Comparison of ENCODE assay signal across 8 cellular contexts in genomic region chr7:158431941-158432347, GRCh38.
DNase-seq lines count a peak whose midpoint lies in the region; ATAC-seq and TF ChIP-seq lines count a peak whose summit lies in the region.

No MANE protein-coding gene starts in this region.

- H3K27me3 ChIP-seq in muscle layer of colon (ENCODE audit: control insufficient read depth in 1 of 2, insufficient read depth in 2 of 2, low read length in 2 of 2) (no peaks in the 10 kb centered on the region), A673 (replicated peaks; ENCODE audit: insufficient read depth, low read depth, low read length, poor library complexity) (peaks cover 30% of the 10 kb centered on the region)

- TF ChIP-seq CTCF in chondrocyte (IDR thresholded peaks at IDR 0.05): no peak
- no peak for TF ChIP-seq CTCF in A673 (conservative IDR thresholded peaks at IDR 0.05; ENCODE audit: low read depth, low read length)
- no peak for TF ChIP-seq CTCF in GM20000 (IDR thresholded peaks at IDR 0.05; ENCODE audit: extremely low read depth, missing control alignments)

- peaks cover 45% of the 10 kb centered on the region for H3K27me3 Mint-ChIP-seq in stimulated activated naive CD8-positive, alpha-beta T cell treated with anti-CD3 and anti-CD28 coated beads, Interleukin-15, amount 100 ng/mL, for 72 hours
- H3K27me3 Mint-ChIP-seq in chondrocyte (ENCODE audit: low read depth): peaks cover 5% of the 10 kb centered on the region
- peaks cover 5% of the 10 kb centered on the region for H3K27me3 Mint-ChIP-seq in activated T-cell treated with anti-CD3 and anti-CD28 coated beads, Interleukin-2, amount 50 U/mL, for 4 hours (ENCODE audit: low read depth)

- H3K36me3 ChIP-seq in muscle layer of colon (ENCODE audit: insufficient read depth, low read length) (no peaks in the 10 kb centered on the region), A673 (ENCODE audit: insufficient read depth, low read length, poor library complexity, severe bottlenecking) (no peaks in the 10 kb centered on the region)

- H3K4me3 Mint-ChIP-seq in stimulated activated naive CD8-positive, alpha-beta T cell treated with anti-CD3 and anti-CD28 coated beads, Interleukin-15, amount 100 ng/mL, for 72 hours: no peak overlapping the region
- no peak overlapping the region for H3K4me3 Mint-ChIP-seq in chondrocyte (ENCODE audit: unreplicated experiment)
- H3K4me3 Mint-ChIP-seq in activated T-cell treated with anti-CD3 and anti-CD28 coated beads, Interleukin-2, amount 50 U/mL, for 4 hours: no peak overlapping the region

- peak; percentile 28 for ATAC-seq in stimulated activated naive CD8-positive, alpha-beta T cell treated with anti-CD3 and anti-CD28 coated beads, Interleukin-15, Interleukin-2, amounts not matched to agents 100 U/mL and 50 U/mL, for 24 hours
- no peak for ATAC-seq in stimulated activated naive CD8-positive, alpha-beta T cell treated with anti-CD3 and anti-CD28 coated beads, Interleukin-15, amount 100 ng/mL, for 72 hours
- ATAC-seq in HG03097 (IDR thresholded peaks at IDR 0.05; ENCODE audit: low FRiP score, unreplicated experiment): no peak
- ATAC-seq in activated T-cell treated with anti-CD3 and anti-CD28 coated beads, Interleukin-2, amount 50 U/mL, for 4 hours: no peak

- no peak for DNase-seq in stimulated activated naive CD8-positive, alpha-beta T cell treated with anti-CD3 and anti-CD28 coated beads, Interleukin-15, Interleukin-2, amounts not matched to agents 100 U/mL and 50 U/mL, for 24 hours
- no peak for DNase-seq in stimulated activated naive CD8-positive, alpha-beta T cell treated with anti-CD3 and anti-CD28 coated beads, Interleukin-15, amount 100 ng/mL, for 72 hours
- DNase-seq in chondrocyte (ENCODE audit: low spot score) (peak; percentile 57), A673 (ENCODE audit: low spot score) (no peak), GM20000 (ENCODE audit: low spot score) (no peak)
- DNase-seq in activated T-cell treated with anti-CD3 and anti-CD28 coated beads, Interleukin-2, amount 50 U/mL, for 4 hours: no peak

- peak overlapping the region in 1 of 2 donors; percentile 63 for H3K27ac Mint-ChIP-seq in stimulated activated naive CD8-positive, alpha-beta T cell treated with anti-CD3 and anti-CD28 coated beads, Interleukin-15, amount 100 ng/mL, for 72 hours
- H3K27ac Mint-ChIP-seq in chondrocyte (ENCODE audit: unreplicated experiment): no peak overlapping the region

- peak overlapping the region; percentile 80 for H3K27ac ChIP-seq in muscle layer of colon (ENCODE audit: low read depth, low read length)
- H3K27ac ChIP-seq in A673 (ENCODE audit: low read depth, low read length, poor library complexity, severe bottlenecking): no peak overlapping the region

- POLR2A ChIA-PET in A673 (lab: Charles Lee; ENCODE audit: low non-redundant PET): no interaction called here

- CTCF ChIA-PET in A673 (lab: Charles Lee): no interaction called here

- H3K4me3 ChIP-seq in muscle layer of colon (ENCODE audit: low read depth in 1 of 2, low read length in 2 of 2) (no peak overlapping the region), A673 (ENCODE audit: low read depth, low read length, poor library complexity, severe bottlenecking) (no peak overlapping the region)

- H3K9me3 ChIP-seq in muscle layer of colon (ENCODE audit: low read length) (no peaks in the 10 kb centered on the region), A673 (ENCODE audit: low read depth, low read length, poor library complexity, severe bottlenecking) (no peaks in the 10 kb centered on the region)

- intact Hi-C loops in A673 (cut with micrococcal nuclease; ENCODE audit: unreplicated experiment): no loop called here

- no peaks in the 10 kb centered on the region for H3K36me3 Mint-ChIP-seq in chondrocyte (ENCODE audit: low read depth)
- H3K36me3 Mint-ChIP-seq in activated T-cell treated with anti-CD3 and anti-CD28 coated beads, Interleukin-2, amount 50 U/mL, for 4 hours (ENCODE audit: insufficient read depth): no peaks in the 10 kb centered on the region

- peaks cover 7% of the 10 kb centered on the region for H3K4me1 Mint-ChIP-seq in stimulated activated naive CD8-positive, alpha-beta T cell treated with anti-CD3 and anti-CD28 coated beads, Interleukin-15, amount 100 ng/mL, for 72 hours
- H3K4me1 Mint-ChIP-seq in chondrocyte (ENCODE audit: low read depth): peaks cover 7% of the 10 kb centered on the region
- no peaks in the 10 kb centered on the region for H3K4me1 Mint-ChIP-seq in activated T-cell treated with anti-CD3 and anti-CD28 coated beads, Interleukin-2, amount 50 U/mL, for 4 hours (ENCODE audit: low read depth)

- no TSS peak for BruUV-seq in A673 (replicated peaks; lab: Mats Ljungman, UMichigan)

- peak overlapping the region; percentile 2 for H3K9ac ChIP-seq in muscle layer of colon (ENCODE audit: low read length)

- H3K4me1 ChIP-seq in muscle layer of colon (ENCODE audit: insufficient read depth, low read length) (peaks cover 12% of the 10 kb centered on the region), A673 (ENCODE audit: insufficient read depth, low read length, poor library complexity, severe bottlenecking) (no peaks in the 10 kb centered on the region)

- H3K9me3 Mint-ChIP-seq in stimulated activated naive CD8-positive, alpha-beta T cell treated with anti-CD3 and anti-CD28 coated beads, Interleukin-15, amount 100 ng/mL, for 72 hours: no peaks in the 10 kb centered on the region
- H3K9me3 Mint-ChIP-seq in chondrocyte (ENCODE audit: low read depth): peaks cover 6% of the 10 kb centered on the region
- no peaks in the 10 kb centered on the region for H3K9me3 Mint-ChIP-seq in activated T-cell treated with anti-CD3 and anti-CD28 coated beads, Interleukin-2, amount 50 U/mL, for 4 hours
